ENCODE assay signal across 22 cellular contexts in the genomic region with DNA sequence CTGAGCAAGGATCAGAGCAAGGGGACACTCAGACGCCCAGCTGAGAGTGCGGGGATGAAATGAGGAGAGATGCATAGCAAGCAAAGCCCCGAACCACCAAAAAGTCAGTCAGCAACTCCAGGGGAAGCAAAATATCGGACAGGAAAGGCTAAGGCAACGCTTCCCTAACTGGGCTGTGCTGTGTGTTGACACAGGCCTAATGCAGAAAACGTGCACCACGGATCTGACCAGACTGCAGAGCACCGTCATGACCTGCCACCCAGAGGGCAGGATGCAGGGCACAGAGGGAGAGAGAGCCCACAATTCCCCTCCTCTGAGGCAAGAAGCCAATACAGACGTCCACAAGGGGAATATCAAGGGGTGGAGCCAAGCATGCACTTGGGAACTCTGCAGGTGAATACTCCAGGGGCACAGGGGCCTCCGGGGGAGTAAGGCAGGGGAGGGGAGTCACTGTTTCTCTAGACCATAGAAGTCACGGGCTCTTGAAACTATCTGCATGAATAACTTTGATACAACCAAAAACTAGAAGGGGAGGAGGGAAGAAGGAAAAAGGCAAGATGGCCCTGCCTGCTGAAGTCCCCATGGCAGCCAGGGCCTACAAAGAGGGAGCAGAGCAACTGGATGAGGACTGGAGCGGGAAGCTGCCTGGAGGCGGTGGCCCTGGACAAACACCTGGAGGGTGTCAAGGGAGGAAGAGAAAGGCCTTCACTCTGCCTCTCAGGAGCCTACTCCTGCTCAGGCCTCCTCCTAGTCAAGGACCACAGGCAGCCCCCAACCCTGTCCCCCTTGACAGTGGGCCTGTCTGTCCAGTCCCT.
DNase-seq lines count a peak whose midpoint lies in the region; ATAC-seq lines count a peak whose summit lies in the region.
"Had no signal": no experiment of that assay in that cellular context is flagged by ENCODE, and none has a peak within 500 bp of the region (broad histone marks: within the 10 kb centered on the region; RNA-seq: fewer than 3 reads in every experiment).

No MANE protein-coding gene starts in this region.

- H3K27me3 ChIP-seq in BLaER1: no peaks in the 10 kb centered on the region
- H3K27me3 ChIP-seq: dorsolateral prefrontal cortex had no signal

- H3K4me3 ChIP-seq in BLaER1: no peak overlapping the region
- H3K4me3 ChIP-seq: dorsolateral prefrontal cortex, psoas muscle, smooth muscle cell had no signal

- peaks cover 8% of the 10 kb centered on the region; the same call in 1 of the 2 replicates for H3K9me3 ChIP-seq in BLaER1
- H3K9me3 ChIP-seq: psoas muscle had no signal

- H3K27ac ChIP-seq in BLaER1: peak overlapping the region; percentile 31; the same call in 1 of the 2 replicates
- H3K27ac ChIP-seq: psoas muscle, WERI-Rb-1 had no signal

- H3K36me3 ChIP-seq in BLaER1: no peaks in the 10 kb centered on the region
- H3K36me3 ChIP-seq: WERI-Rb-1 had no signal

- no peak overlapping the region for H3K9ac ChIP-seq in BLaER1

- peaks cover 36% of the 10 kb centered on the region for H3K4me1 ChIP-seq in BLaER1
- H3K4me1 ChIP-seq: psoas muscle had no signal

- DNase-seq in NCI-H1436 (lab: John Stamatoyannopoulos, UW): peak; percentile 63
- DNase-seq in NCI-H1436 treated with DMSO at 0.1 percent for 48 hours (lab: John Stamatoyannopoulos, UW): no peak
- peak; percentile 58 for DNase-seq in NCI-H187 treated with DMSO at 0.1 percent for 48 hours (lab: John Stamatoyannopoulos, UW)
- DNase-seq in left kidney (ENCODE audit: low read depth, low spot score): peak; percentile 83
- DNase-seq in C1 segment of cervical spinal cord (lab: John Stamatoyannopoulos, UW): no peak
- DNase-seq: activated CD4-positive, alpha-beta T cell treated with anti-CD3 and anti-CD28 coated beads, Interleukin-2, amount 50 U/mL, for 48 hours; activated CD8-positive, alpha-beta memory T cell treated with anti-CD3 and anti-CD28 coated beads, Interleukin-2, amount 50 U/mL, for 48 hours; activated naive CD8-positive, alpha-beta T cell treated with anti-CD3 and anti-CD28 coated beads for 36 hours; DMS53; KG1; kidney glomerular epithelial cell; NCI-H2081; NCI-H526; nucleus accumbens; psoas muscle; WERI-Rb-1 had no signal

- H4K20me1 ChIP-seq in BLaER1: no peaks in the 10 kb centered on the region

- ATAC-seq in HG03460 (IDR thresholded peaks at IDR 0.05; ENCODE audit: unreplicated experiment) (no peak), GM19035 (IDR thresholded peaks at IDR 0.05; ENCODE audit: unreplicated experiment) (no peak)
- ATAC-seq: activated T-helper 17 cell treated with anti-CD3 and anti-CD28 coated beads, Interleukin-2, amount 50 U/mL, for 72 hours; psoas muscle had no signal

- peak overlapping the region; percentile 79 for H3K4me2 ChIP-seq in BLaER1

Comparison
In these comparisons a context has a peak if more than half of its experiments do, and no peak if none do; other contexts are left out.
1. DNase-seq: peak in NCI-H1436 (single experiment), NCI-H187 treated with DMSO at 0.1 percent for 48 hours (single experiment) and left kidney (single experiment); none in NCI-H1436 treated with DMSO at 0.1 percent for 48 hours (single experiment) and C1 segment of cervical spinal cord (0 of 14).